8 cellular contexts compared by ENCODE assay signal in genomic region chr9:132411091-132411508, GRCh38. TPM values are rescaled to one million over a fixed set of nuclear protein-coding genes. Genes with fewer than 3 reads are reported as not detected.
A peak's percentile ranks its signal among the peaks of the same experiment; 100 is the strongest.
DNase-seq lines count a peak whose midpoint lies in the region; ATAC-seq and TF ChIP-seq lines count a peak whose summit lies in the region.

No MANE protein-coding gene starts in this region.

- ATAC-seq in HG03521 (IDR thresholded peaks at IDR 0.05; ENCODE audit: unreplicated experiment) (peak; percentile 36), gastroesophageal sphincter (no peak)
- ATAC-seq in activated T-helper 17 cell treated with anti-CD3 and anti-CD28 coated beads, Interleukin-2, amount 50 U/mL, for 72 hours (replicated peaks): peak; percentile 55

- H3K27ac ChIP-seq in gastroesophageal sphincter: no peak overlapping the region

- H3K9me3 ChIP-seq in NT2/D1 (ENCODE audit: insufficient read depth, low read length) (no peaks in the 10 kb centered on the region), gastroesophageal sphincter (no peaks in the 10 kb centered on the region)

- 0 to 3% methylated on average over 1 to 6 of the region's 20 CpGs for WGBS in gastroesophageal sphincter (ENCODE audit: low coverage in 1 of 2), 2 donors

- H3K9ac ChIP-seq in NT2/D1 (ENCODE audit: insufficient read length, low read depth): peak overlapping the region; percentile 70

- H3K36me3 Mint-ChIP-seq in activated T-helper 17 cell treated with anti-CD3 and anti-CD28 coated beads, Interleukin-2, amount 50 U/mL, for 72 hours (ENCODE audit: low read depth): peaks cover 7% of the 10 kb centered on the region
- no peaks in the 10 kb centered on the region for H3K36me3 Mint-ChIP-seq in progenitor cell of endocrine pancreas (ENCODE audit: insufficient read depth)

- TF ChIP-seq POLR2A in gastroesophageal sphincter (IDR thresholded peaks at IDR 0.05): no peak

- H3K4me3 Mint-ChIP-seq in activated T-helper 17 cell treated with anti-CD3 and anti-CD28 coated beads, Interleukin-2, amount 50 U/mL, for 72 hours: peak overlapping the region; percentile 69
- H3K4me3 Mint-ChIP-seq in progenitor cell of endocrine pancreas (ENCODE audit: low read depth): peak overlapping the region; percentile 64

- peaks cover 11% of the 10 kb centered on the region for H3K4me1 Mint-ChIP-seq in activated T-helper 17 cell treated with anti-CD3 and anti-CD28 coated beads, Interleukin-2, amount 50 U/mL, for 72 hours
- peaks cover 11% of the 10 kb centered on the region for H3K4me1 Mint-ChIP-seq in progenitor cell of endocrine pancreas (ENCODE audit: low read depth)

- no peaks in the 10 kb centered on the region for H3K36me3 ChIP-seq in NT2/D1 (ENCODE audit: insufficient read depth, insufficient read length, low read length)
- no peaks in the 10 kb centered on the region for H3K36me3 ChIP-seq in gastroesophageal sphincter

- peaks cover 31% of the 10 kb centered on the region for H3K27me3 Mint-ChIP-seq in activated T-helper 17 cell treated with anti-CD3 and anti-CD28 coated beads, Interleukin-2, amount 50 U/mL, for 72 hours
- peaks cover 53% of the 10 kb centered on the region for H3K27me3 Mint-ChIP-seq in progenitor cell of endocrine pancreas

- no peaks in the 10 kb centered on the region for H3K9me3 Mint-ChIP-seq in activated T-helper 17 cell treated with anti-CD3 and anti-CD28 coated beads, Interleukin-2, amount 50 U/mL, for 72 hours
- H3K9me3 Mint-ChIP-seq in progenitor cell of endocrine pancreas (ENCODE audit: low read depth): no peaks in the 10 kb centered on the region

- DNase-seq in Caki2 (ENCODE audit: low read depth) (peak; percentile 18), NT2/D1 (ENCODE audit: low read depth, low spot score) (no peak), progenitor cell of endocrine pancreas (ENCODE audit: low spot score, unreplicated experiment) (peak; percentile 69), amniotic stem cell (lab: John Stamatoyannopoulos, UW) (no peak), T1000 (lab: John Stamatoyannopoulos, UW) (no peak)

- H3K4me3 ChIP-seq in NT2/D1 (ENCODE audit: insufficient read length, low read depth): peak overlapping the region; percentile 64
- peak overlapping the region in 1 of 2 donors; percentile 53 for H3K4me3 ChIP-seq in gastroesophageal sphincter

- peak in 3 of 4 experiments; percentile 26 to 60 (median 36) for TF ChIP-seq CTCF in gastroesophageal sphincter (IDR thresholded peaks at IDR 0.05)
- TF ChIP-seq CTCF in progenitor cell of endocrine pancreas (IDR thresholded peaks at IDR 0.05; ENCODE audit: unreplicated experiment): peak; percentile 81

- no peak for TF ChIP-seq EP300 in gastroesophageal sphincter (IDR thresholded peaks at IDR 0.05)

- H3K4me1 ChIP-seq in NT2/D1 (ENCODE audit: insufficient read depth, insufficient read length) (peaks cover 8% of the 10 kb centered on the region), gastroesophageal sphincter (peaks cover 0 to 30% (median 10%) of the 10 kb centered on the region in 3 donors)

- in situ Hi-C loops in Caki2 (cut with HindIII; ENCODE audit: low pct_unique_long_range_greater_than_20kb, low sequenced_read_pairs): no loop called here

- no peak overlapping the region for H3K27ac Mint-ChIP-seq in activated T-helper 17 cell treated with anti-CD3 and anti-CD28 coated beads, Interleukin-2, amount 50 U/mL, for 72 hours
- peak overlapping the region; percentile 89 for H3K27ac Mint-ChIP-seq in progenitor cell of endocrine pancreas

- peaks cover 47% of the 10 kb centered on the region for H3K27me3 ChIP-seq in NT2/D1 (ENCODE audit: insufficient read depth, insufficient read length)
- peaks cover 70% of the 10 kb centered on the region for H3K27me3 ChIP-seq in gastroesophageal sphincter

RNA-seq across cellular contexts. Expression of gene CFAP77, which starts 1.1 kb away (rescaled TPM):
- not detected in 2 replicates for total RNA-seq in Caki2 (2014; rRNA removed; shearing (Covaris generic); ENCODE audit: low replicate concordance)
- not detected for total RNA-seq in activated T-helper 17 cell treated with anti-CD3 and anti-CD28 coated beads, Interleukin-2, amount 50 U/mL, for 72 hours
- total RNA-seq in gastroesophageal sphincter (not detected), progenitor cell of endocrine pancreas (0.43 and 0.64 TPM in 2 replicates)

RNA-seq across cellular contexts. Expression of gene TTF1, which starts 4.5 kb away (rescaled TPM):
- total RNA-seq in Caki2 (2014; rRNA removed; shearing (Covaris generic); ENCODE audit: low replicate concordance): 8.5 and 15.1 TPM in 2 replicates
- 10 to 100 TPM; 22.1 to 27.0 TPM for total RNA-seq in activated T-helper 17 cell treated with anti-CD3 and anti-CD28 coated beads, Interleukin-2, amount 50 U/mL, for 72 hours
- 10 to 100 TPM; 14.5 to 19.7 (median 16.1) TPM for total RNA-seq in gastroesophageal sphincter
- total RNA-seq in progenitor cell of endocrine pancreas: 17.9 and 18.5 TPM in 2 replicates

RNA-seq across cellular contexts. Expression of gene SETX, which starts 56.3 kb away (rescaled TPM):
- total RNA-seq in Caki2 (2014; rRNA removed; shearing (Covaris generic); ENCODE audit: low replicate concordance): 8.5 and 10.8 TPM in 2 replicates
- total RNA-seq in activated T-helper 17 cell treated with anti-CD3 and anti-CD28 coated beads, Interleukin-2, amount 50 U/mL, for 72 hours: 10 to 100 TPM; 39.9 to 41.3 TPM
- total RNA-seq in gastroesophageal sphincter: 10 to 100 TPM; 45.7 to 67.1 (median 53.5) TPM
- 47.2 and 47.7 TPM in 2 replicates for total RNA-seq in progenitor cell of endocrine pancreas

Comparison
In these comparisons a context has a peak if more than half of its experiments do, and no peak if none do; other contexts are left out.
1. DNase-seq: peak in Caki2 (single experiment) and progenitor cell of endocrine pancreas (single experiment); none in NT2/D1 (single experiment), amniotic stem cell (single experiment) and T1000 (single experiment).